1 cellular context compared by ENCODE assay signal in the genomic region with DNA sequence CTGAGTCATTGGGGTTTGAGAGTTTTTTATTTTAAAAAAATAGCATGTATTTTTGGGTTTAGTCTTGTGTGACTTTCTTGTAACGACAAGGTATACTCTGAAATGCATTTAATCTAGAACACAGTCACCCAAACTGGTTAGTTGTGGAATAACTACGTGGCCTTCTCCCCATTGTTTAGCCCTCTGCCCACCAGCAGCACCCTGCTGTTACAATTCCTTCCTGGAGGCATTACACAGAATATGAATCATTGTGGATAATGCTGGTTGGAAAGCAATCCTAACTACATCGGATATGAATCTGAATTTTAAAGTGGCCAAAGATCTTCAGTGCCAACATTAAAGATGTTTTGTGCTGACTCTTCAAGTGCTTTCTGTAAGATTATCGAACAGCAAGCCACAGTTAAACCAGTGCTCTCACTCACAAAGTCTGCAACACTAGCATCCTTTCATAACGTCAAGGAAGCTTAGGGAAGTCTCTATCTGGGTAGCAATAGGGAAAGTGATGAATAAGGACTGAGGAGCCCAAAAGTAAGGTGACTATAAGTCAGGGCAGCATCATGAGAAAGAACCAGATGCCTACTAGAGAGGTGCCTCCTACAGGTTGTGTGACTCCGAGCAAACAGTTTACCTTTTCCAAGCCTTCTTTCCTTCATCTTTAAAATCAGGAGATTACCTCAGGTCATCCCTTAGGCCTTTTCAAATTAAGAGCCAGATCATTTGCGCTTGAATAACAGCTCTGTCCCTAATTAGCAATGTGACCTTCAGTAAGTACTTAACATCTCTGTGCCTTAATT.
TF ChIP-seq lines count a peak whose summit lies in the region.

No MANE protein-coding gene starts in this region.

TF ChIP-seq in SK-N-SH, 30 proteins besides CTCF, POLR2A, EP300 and RAD21:
- TF ChIP-seq, protein P1, sequence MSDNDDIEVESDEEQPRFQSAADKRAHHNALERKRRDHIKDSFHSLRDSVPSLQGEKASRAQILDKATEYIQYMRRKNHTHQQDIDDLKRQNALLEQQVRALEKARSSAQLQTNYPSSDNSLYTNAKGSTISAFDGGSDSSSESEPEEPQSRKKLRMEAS (IDR thresholded peaks at IDR 0.05; ENCODE audit: low read depth) = no peak
- TF ChIP-seq YY1 (IDR thresholded peaks at IDR 0.05; ENCODE audit: low read depth) (no peak), MXI1 (IDR thresholded peaks at IDR 0.05; ENCODE audit: low read depth, low read length) (no peak)
